ENCODE assay signal across 27 cellular contexts in genomic region chr1:59236949-59237545, GRCh38.
"Had no signal": no experiment of that assay in that cellular context is flagged by ENCODE, and none has a peak within 500 bp of the region (broad histone marks: within the 10 kb centered on the region; RNA-seq: fewer than 3 reads in every experiment).

No MANE protein-coding gene starts in this region.

- H3K27me3 ChIP-seq: body of pancreas, Peyer's patch had no signal

- H3K9me3 Mint-ChIP-seq: activated naive CD4-positive, alpha-beta T cell treated with anti-CD3 and anti-CD28 coated beads, Interleukin-2, amount 50 U/mL, for 24 hours; activated T-cell treated with anti-CD3 and anti-CD28 coated beads, Interleukin-2, amount 50 U/mL, for 24 hours; activated T-helper 1 cell treated with anti-CD3 and anti-CD28 coated beads, Interleukin-12 subunit alpha, Interleukin-12 subunit beta, Interleukin-2, Interleukin-4 antibody, amounts not matched to agents 30 ng/mL and 10 ng/mL and 1 ng/mL, durations not matched to agents 14 hours and 24 hours and 36 hours; central memory CD8-positive, alpha-beta T cell had no signal

- H3K27ac ChIP-seq: body of pancreas, Peyer's patch, WERI-Rb-1 had no signal

- ATAC-seq: activated CD4-positive, CD25-positive, alpha-beta regulatory T cell treated with anti-CD3 and anti-CD28 coated beads, Interleukin-2, amount 50 U/mL, for 24 hours; activated CD8-positive, alpha-beta memory T cell treated with anti-CD3 and anti-CD28 coated beads, Interleukin-2, amount 10 ng/mL, durations not matched to agents 7 days and 5 days; body of pancreas; T-helper 17 cell had no signal

- H3K9me3 ChIP-seq: body of pancreas, Peyer's patch had no signal

- H3K27me3 Mint-ChIP-seq: activated CD8-positive, alpha-beta memory T cell treated with anti-CD3 and anti-CD28 coated beads, Interleukin-2, amount 10 ng/mL, durations not matched to agents 7 days and 5 days; activated naive CD4-positive, alpha-beta T cell treated with anti-CD3 and anti-CD28 coated beads, Interleukin-2, amount 50 U/mL, for 24 hours; activated T-cell treated with anti-CD3 and anti-CD28 coated beads, Interleukin-2, amount 50 U/mL, for 24 hours had no signal

- FAIRE-seq: bronchial epithelial cell, colon, TTC549 had no signal

- H3K27ac Mint-ChIP-seq: activated CD8-positive, alpha-beta memory T cell treated with anti-CD3 and anti-CD28 coated beads, Interleukin-2, amount 10 ng/mL, durations not matched to agents 7 days and 5 days; activated naive CD4-positive, alpha-beta T cell treated with anti-CD3 and anti-CD28 coated beads, Interleukin-2, amount 50 U/mL, for 24 hours; activated T-cell treated with anti-CD3 and anti-CD28 coated beads, Interleukin-2, amount 50 U/mL, for 24 hours; activated T-helper 1 cell treated with anti-CD3 and anti-CD28 coated beads, Interleukin-12 subunit alpha, Interleukin-12 subunit beta, Interleukin-2, Interleukin-4 antibody, amounts not matched to agents 30 ng/mL and 10 ng/mL and 1 ng/mL, durations not matched to agents 14 hours and 24 hours and 36 hours; T-helper 17 cell had no signal

- H3K4me3 ChIP-seq: body of pancreas, Peyer's patch had no signal

- H3K36me3 ChIP-seq: Peyer's patch, WERI-Rb-1 had no signal

- H3K4me1 Mint-ChIP-seq: activated CD8-positive, alpha-beta memory T cell treated with anti-CD3 and anti-CD28 coated beads, Interleukin-2, amount 10 ng/mL, durations not matched to agents 7 days and 5 days; activated naive CD4-positive, alpha-beta T cell treated with anti-CD3 and anti-CD28 coated beads, Interleukin-2, amount 50 U/mL, for 24 hours; central memory CD8-positive, alpha-beta T cell; T-helper 17 cell had no signal

- H3K4me3 Mint-ChIP-seq: activated CD8-positive, alpha-beta memory T cell treated with anti-CD3 and anti-CD28 coated beads, Interleukin-2, amount 10 ng/mL, durations not matched to agents 7 days and 5 days; activated naive CD4-positive, alpha-beta T cell treated with anti-CD3 and anti-CD28 coated beads, Interleukin-2, amount 50 U/mL, for 24 hours; activated T-cell treated with anti-CD3 and anti-CD28 coated beads, Interleukin-2, amount 50 U/mL, for 24 hours; activated T-helper 1 cell treated with anti-CD3 and anti-CD28 coated beads, Interleukin-12 subunit alpha, Interleukin-12 subunit beta, Interleukin-2, Interleukin-4 antibody, amounts not matched to agents 30 ng/mL and 10 ng/mL and 1 ng/mL, durations not matched to agents 14 hours and 24 hours and 36 hours; central memory CD8-positive, alpha-beta T cell; T-helper 17 cell had no signal

- H3K36me3 Mint-ChIP-seq: activated CD8-positive, alpha-beta memory T cell treated with anti-CD3 and anti-CD28 coated beads, Interleukin-2, amount 10 ng/mL, durations not matched to agents 7 days and 5 days; activated naive CD4-positive, alpha-beta T cell treated with anti-CD3 and anti-CD28 coated beads, Interleukin-2, amount 50 U/mL, for 24 hours had no signal

- DNase-seq: activated CD4-positive, alpha-beta T cell treated with anti-CD3 and anti-CD28 coated beads for 48 hours; activated CD4-positive, alpha-beta T cell treated with anti-CD3 and anti-CD28 coated beads, Interleukin-2, amount 50 U/mL, for 48 hours; activated CD8-positive, alpha-beta memory T cell treated with anti-CD3 and anti-CD28 coated beads, Interleukin-2, amount 10 ng/mL, durations not matched to agents 7 days and 5 days; activated effector memory CD4-positive, alpha-beta T cell treated with Interleukin-2 at 50 U/mL for 16 hours; activated naive CD4-positive, alpha-beta T cell; activated T-cell treated with anti-CD3 and anti-CD28 coated beads, Interleukin-2, amount 50 U/mL, for 24 hours; aorta; body of pancreas; KG1; NCI-H1092; NCI-H1417; NCI-H1694; NCI-H2029 treated with DMSO at 0.1 percent for 48 hours; NCI-H446; NCI-H524; Peyer's patch; SHP77 treated with DMSO at 0.1 percent for 48 hours; T-helper 17 cell; T-helper 9 cell; WERI-Rb-1 had no signal

- H3K4me1 ChIP-seq: Peyer's patch had no signal
